1 cellular context compared by ENCODE assay signal in the genomic region with DNA sequence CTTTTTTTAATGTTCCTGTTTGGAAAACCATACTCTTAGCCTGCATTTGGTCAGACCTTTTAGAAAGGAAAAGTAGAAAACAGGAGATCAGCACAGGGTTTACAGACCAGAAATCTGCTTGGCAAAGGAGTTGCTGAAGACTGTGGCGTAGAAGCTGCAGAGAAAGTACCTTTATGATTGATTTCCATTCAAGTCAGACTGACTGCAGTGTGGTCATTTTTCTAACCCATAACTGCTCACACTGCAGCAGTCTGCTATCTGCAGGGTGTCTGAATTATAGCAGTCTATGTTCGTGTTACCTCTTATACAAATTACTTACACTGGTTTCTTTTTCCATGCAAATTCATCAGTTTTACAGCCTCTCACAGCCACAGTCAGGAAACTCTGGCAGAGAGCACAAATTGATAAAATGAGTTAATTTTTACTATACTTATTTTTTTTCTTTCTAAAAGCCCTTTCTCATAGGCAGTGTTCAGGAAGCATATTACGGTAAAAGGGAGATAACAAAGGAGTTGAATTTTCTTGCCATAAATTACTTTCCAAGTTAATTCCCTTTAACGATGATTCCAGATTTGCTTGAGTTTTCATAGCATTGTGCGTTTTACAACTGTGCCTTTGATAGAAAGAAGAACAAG.
TF ChIP-seq lines count a peak whose summit lies in the region.

No MANE protein-coding gene starts in this region.

TF ChIP-seq in HEK293, 187 proteins besides CTCF, POLR2A, EP300 and RAD21 (continued from another document):
- TF ChIP-seq, protein P1, sequence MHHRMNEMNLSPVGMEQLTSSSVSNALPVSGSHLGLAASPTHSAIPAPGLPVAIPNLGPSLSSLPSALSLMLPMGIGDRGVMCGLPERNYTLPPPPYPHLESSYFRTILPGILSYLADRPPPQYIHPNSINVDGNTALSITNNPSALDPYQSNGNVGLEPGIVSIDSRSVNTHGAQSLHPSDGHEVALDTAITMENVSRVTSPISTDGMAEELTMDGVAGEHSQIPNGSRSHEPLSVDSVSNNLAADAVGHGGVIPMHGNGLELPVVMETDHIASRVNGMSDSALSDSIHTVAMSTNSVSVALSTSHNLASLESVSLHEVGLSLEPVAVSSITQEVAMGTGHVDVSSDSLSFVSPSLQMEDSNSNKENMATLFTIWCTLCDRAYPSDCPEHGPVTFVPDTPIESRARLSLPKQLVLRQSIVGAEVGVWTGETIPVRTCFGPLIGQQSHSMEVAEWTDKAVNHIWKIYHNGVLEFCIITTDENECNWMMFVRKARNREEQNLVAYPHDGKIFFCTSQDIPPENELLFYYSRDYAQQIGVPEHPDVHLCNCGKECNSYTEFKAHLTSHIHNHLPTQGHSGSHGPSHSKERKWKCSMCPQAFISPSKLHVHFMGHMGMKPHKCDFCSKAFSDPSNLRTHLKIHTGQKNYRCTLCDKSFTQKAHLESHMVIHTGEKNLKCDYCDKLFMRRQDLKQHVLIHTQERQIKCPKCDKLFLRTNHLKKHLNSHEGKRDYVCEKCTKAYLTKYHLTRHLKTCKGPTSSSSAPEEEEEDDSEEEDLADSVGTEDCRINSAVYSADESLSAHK (tag by site-specific recombination; IDR thresholded peaks at IDR 0.05): no peak
